Comparison of ENCODE assay signal across 8 cellular contexts in the genomic region with DNA sequence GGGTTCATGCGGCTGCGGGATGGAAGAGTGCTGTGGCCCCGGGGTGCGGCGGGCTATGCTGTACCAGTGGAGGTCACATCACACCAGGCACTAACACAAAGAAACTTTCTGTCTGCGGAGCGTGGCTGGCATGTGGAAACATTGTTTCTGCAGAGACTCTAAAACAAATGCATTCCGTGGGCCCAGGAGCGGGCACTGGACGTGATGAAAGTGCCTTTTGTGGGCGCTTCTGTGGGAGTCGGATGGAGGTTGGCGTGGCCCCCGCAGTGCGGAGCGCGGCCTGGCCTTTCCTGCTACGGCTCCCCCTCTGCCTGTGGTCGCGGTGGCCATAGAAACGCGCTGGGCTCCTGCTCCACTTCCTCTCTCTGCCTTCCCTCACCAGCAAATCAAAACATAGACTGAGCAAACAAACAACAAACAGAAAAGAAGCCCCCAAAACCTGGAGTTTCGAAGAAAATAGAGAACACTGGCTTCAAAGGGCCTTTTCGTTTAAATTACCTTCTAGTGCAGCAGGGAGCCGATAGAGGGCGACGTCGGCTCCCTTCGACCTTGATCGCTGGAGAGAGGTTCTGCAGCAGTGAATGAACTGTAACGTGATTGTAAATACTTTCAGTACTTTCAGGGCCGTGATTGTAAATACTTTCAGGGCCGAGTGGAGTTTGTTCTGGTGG. TPM values are rescaled to one million over a fixed set of nuclear protein-coding genes. Genes with fewer than 3 reads are reported as not detected.
DNase-seq lines count a peak whose midpoint lies in the region; ATAC-seq, FAIRE-seq and TF ChIP-seq lines count a peak whose summit lies in the region.

No MANE protein-coding gene starts in this region.

- no peaks in the 10 kb centered on the region for H3K9me3 ChIP-seq in PC-3 (ENCODE audit: low read length)
- no peaks in the 10 kb centered on the region for H3K9me3 ChIP-seq in gastrocnemius medialis

- no peaks in the 10 kb centered on the region for H3K79me2 ChIP-seq in PC-3 (ENCODE audit: low read length)

- no peak overlapping the region for H3K27ac ChIP-seq in PC-3 (ENCODE audit: low read length)
- H3K27ac ChIP-seq in gastrocnemius medialis, result no peak overlapping the region

- no peaks in the 10 kb centered on the region for H3K27me3 ChIP-seq in PC-3 (ENCODE audit: low read length)
- H3K27me3 ChIP-seq in gastrocnemius medialis, result no peaks in the 10 kb centered on the region

- H3K4me2 ChIP-seq in PC-3 (ENCODE audit: low read length), result peak overlapping the region; percentile 36; the same call in 1 of the 2 replicates

- no peak for FAIRE-seq in H54 (lab: Jason Lieb, UNC)

- TF ChIP-seq POLR2A in gastrocnemius medialis (IDR thresholded peaks at IDR 0.05) (no peak), H54 (IDR thresholded peaks at IDR 0.05; ENCODE audit: low read depth, low read length) (no peak)

- CTCF ChIA-PET in PC-3 (lab: Charles Lee), result interaction anchor here (1.1 kb wide), 1 partner anchor 112 kb away, joined by 3 read pairs; no protein-coding TSS in a partner anchor

- peak overlapping the region; percentile 67 for H2AFZ ChIP-seq in PC-3 (ENCODE audit: low read length)

- in situ Hi-C loops in ACHN (cut with HindIII; ENCODE audit: low pct_ligation_motif_present, low pct_unique_long_range_greater_than_20kb, low sequenced_read_pairs), result no loop called here
- in situ Hi-C loops in gastrocnemius medialis (cut with MboI; ENCODE audit: low sequenced_read_pairs in 4 of 4), result no loop called here

- no TSS peak for BruUV-seq in PC-3 (replicated peaks; lab: Mats Ljungman, UMichigan)

- POLR2A ChIA-PET in PC-3 (lab: Charles Lee; ENCODE audit: unreplicated experiment), result no interaction called here

- TF ChIP-seq CTCF in PC-3 (conservative IDR thresholded peaks at IDR 0.05; ENCODE audit: low read depth, low read length) (peak; percentile 81), gastrocnemius medialis (IDR thresholded peaks at IDR 0.05 in 4 of 5, conservative IDR thresholded peaks at IDR 0.05 in 1 of 5) (peak in 3 of 5 experiments; percentile 6 to 46 (median 15))

- H3K9ac ChIP-seq in PC-3 (ENCODE audit: low read length), result no peak overlapping the region

- no peaks in the 10 kb centered on the region for H3K36me3 ChIP-seq in PC-3 (ENCODE audit: low read depth, low read length)
- no peaks in the 10 kb centered on the region for H3K36me3 ChIP-seq in gastrocnemius medialis

- H3K9me2 ChIP-seq in PC-3 (replicated peaks; ENCODE audit: low read length), result no peaks in the 10 kb centered on the region

- peak; percentile 90 for ATAC-seq in GM18502 (IDR thresholded peaks at IDR 0.05; ENCODE audit: poor library complexity, unreplicated experiment)
- peak; percentile 80 for ATAC-seq in HG02981 (IDR thresholded peaks at IDR 0.05; ENCODE audit: unreplicated experiment)
- peak; percentile 68 for ATAC-seq in PC-3
- peak in 1 of 2 donors; percentile 50 for ATAC-seq in left cardiac atrium
- ATAC-seq in gastrocnemius medialis, result no peak

- H3K4me1 ChIP-seq in PC-3 (ENCODE audit: insufficient read depth, low read length) (peaks cover 5% of the 10 kb centered on the region; the same call in 1 of the 2 replicates), gastrocnemius medialis (no peaks in the 10 kb centered on the region)

- H3F3A ChIP-seq in PC-3 (ENCODE audit: low read length, unreplicated experiment), result no peaks in the 10 kb centered on the region

- DNase-seq in ACHN, result peak; percentile 23
- peak; percentile 61 for DNase-seq in PC-3
- DNase-seq in activated naive CD4-positive, alpha-beta T cell treated with Interleukin-2 at 50 U/mL for 16 hours, result peak; percentile 55
- peak; percentile 23 for DNase-seq in left cardiac atrium
- no peak for DNase-seq in gastrocnemius medialis
- DNase-seq in H54 (ENCODE audit: insufficient read length, low spot score), result no peak

- intact Hi-C loops in PC-3 (cut with micrococcal nuclease), result no loop called here
- intact Hi-C loops in left cardiac atrium (cut with DNase I), result no loop called here
- intact Hi-C loops in gastrocnemius medialis (cut with DNase I; ENCODE audit: low total_unique reads), result no loop called here

- H3K4me3 ChIP-seq in PC-3 (ENCODE audit: low read length), result no peak overlapping the region
- no peak overlapping the region for H3K4me3 ChIP-seq in gastrocnemius medialis

- no peaks in the 10 kb centered on the region for H4K20me1 ChIP-seq in PC-3 (ENCODE audit: low read length)

RNA-seq across cellular contexts. Expression of gene KIF5C, which starts 51.4 kb away (rescaled TPM):
- total RNA-seq in PC-3 (2014; rRNA removed) (4.0 and 7.3 TPM in 2 replicates), left cardiac atrium (1 to 10 TPM; 1.1 to 1.4 TPM), gastrocnemius medialis (1 to 10 TPM in 3 of 4 donors, under 1 TPM in 1; 0.51 to 2.8 (median 2.0) TPM)

Comparison
In these comparisons a context has a peak if more than half of its experiments do, and no peak if none do; other contexts are left out.
1. DNase-seq: peak in ACHN (single experiment), PC-3 (single experiment), activated naive CD4-positive, alpha-beta T cell treated with Interleukin-2 at 50 U/mL for 16 hours (single experiment) and left cardiac atrium (single experiment); none in gastrocnemius medialis (0 of 2) and H54 (single experiment).
2. ATAC-seq: peak in GM18502 (single experiment), HG02981 (single experiment) and PC-3 (single experiment); none in gastrocnemius medialis (0 of 2).